Comparison of ENCODE assay signal across 8 cellular contexts in genomic region chr9:93159601-93160418, GRCh38. TPM values are rescaled to one million over a fixed set of nuclear protein-coding genes. Genes with fewer than 3 reads are reported as not detected.
DNase-seq lines count a peak whose midpoint lies in the region; ATAC-seq and TF ChIP-seq lines count a peak whose summit lies in the region.

No MANE protein-coding gene starts in this region.

- H3K27me3 Mint-ChIP-seq in activated naive CD8-positive, alpha-beta T cell treated with anti-CD3 and anti-CD28 coated beads for 36 hours: no peaks in the 10 kb centered on the region

- no peaks in the 10 kb centered on the region for H3K36me3 Mint-ChIP-seq in activated naive CD8-positive, alpha-beta T cell treated with anti-CD3 and anti-CD28 coated beads for 36 hours

- H2AFZ ChIP-seq in Loucy (ENCODE audit: low read length) (no peak overlapping the region), SU-DHL-6 (ENCODE audit: low read depth, low read length, severe bottlenecking) (no peak overlapping the region)

- intact Hi-C loops in Right ventricle myocardium superior (cut with DNase I): loop anchor here (5.0 kb wide), 1 partner anchor 142 kb away; no protein-coding TSS in a partner anchor
- intact Hi-C loops in prostate gland (cut with DNase I): loop anchor here (2.0 to 10.0 kb wide), 3 partner anchors 145 to 405 kb away; no protein-coding TSS in a partner anchor
- intact Hi-C loops in vagina (cut with DNase I): loop anchor here (2.0 kb wide), 1 partner anchor 147 kb away; no protein-coding TSS in a partner anchor

- H3K27ac Mint-ChIP-seq in activated naive CD8-positive, alpha-beta T cell treated with anti-CD3 and anti-CD28 coated beads for 36 hours: no peak overlapping the region

- TF ChIP-seq CTCF in Loucy (conservative IDR thresholded peaks at IDR 0.05; ENCODE audit: low read length): peak; percentile 98
- TF ChIP-seq CTCF in SU-DHL-6 (IDR thresholded peaks at IDR 0.05; ENCODE audit: insufficient read depth, low read length, poor library complexity, severe bottlenecking): peak; percentile 93
- TF ChIP-seq CTCF in prostate gland (IDR thresholded peaks at IDR 0.05): peak; percentile 87 to 99 (median 94)
- TF ChIP-seq CTCF in vagina (IDR thresholded peaks at IDR 0.05): peak; percentile 91 to 97 (median 95)

- peaks cover 10% of the 10 kb centered on the region for H3K4me1 Mint-ChIP-seq in activated naive CD8-positive, alpha-beta T cell treated with anti-CD3 and anti-CD28 coated beads for 36 hours

- H3K9me3 Mint-ChIP-seq in activated naive CD8-positive, alpha-beta T cell treated with anti-CD3 and anti-CD28 coated beads for 36 hours: no peaks in the 10 kb centered on the region

- no peaks in the 10 kb centered on the region for H4K20me1 ChIP-seq in Loucy (ENCODE audit: insufficient read depth, low read length, poor library complexity, severe bottlenecking)
- no peaks in the 10 kb centered on the region for H4K20me1 ChIP-seq in SU-DHL-6 (ENCODE audit: low read depth, low read length)

- H3K36me3 ChIP-seq in Loucy (ENCODE audit: insufficient read depth, low read length) (no peaks in the 10 kb centered on the region), SU-DHL-6 (ENCODE audit: low read length) (no peaks in the 10 kb centered on the region), prostate gland (no peaks in the 10 kb centered on the region), vagina (no peaks in the 10 kb centered on the region)

- no peak overlapping the region for H3K4me3 Mint-ChIP-seq in activated naive CD8-positive, alpha-beta T cell treated with anti-CD3 and anti-CD28 coated beads for 36 hours

- H3K4me2 ChIP-seq in Loucy (ENCODE audit: low read depth, low read length, poor library complexity, severe bottlenecking) (no peak overlapping the region), SU-DHL-6 (ENCODE audit: low read depth, low read length, poor library complexity, severe bottlenecking) (no peak overlapping the region)

- H3K4me1 ChIP-seq in Loucy (ENCODE audit: insufficient read depth, low read length, poor library complexity, severe bottlenecking) (no peaks in the 10 kb centered on the region), prostate gland (replicated peaks) (no peaks in the 10 kb centered on the region), vagina (peaks cover 6% of the 10 kb centered on the region)

- H3K4me3 ChIP-seq in Loucy (ENCODE audit: low read length, poor library complexity, severe bottlenecking): no peak overlapping the region
- H3K4me3 ChIP-seq in SU-DHL-6 (ENCODE audit: insufficient read depth, low read length, poor library complexity, severe bottlenecking): no peak overlapping the region
- H3K4me3 ChIP-seq in prostate gland: no peak overlapping the region
- H3K4me3 ChIP-seq in vagina: no peak overlapping the region

- no peaks in the 10 kb centered on the region for H3F3A ChIP-seq in Loucy (ENCODE audit: low read depth)
- H3F3A ChIP-seq in SU-DHL-6 (ENCODE audit: insufficient read depth): no peaks in the 10 kb centered on the region

- H3K27me3 ChIP-seq in Loucy (ENCODE audit: insufficient read depth, low read length, poor library complexity, severe bottlenecking) (no peaks in the 10 kb centered on the region), SU-DHL-6 (ENCODE audit: low read length) (no peaks in the 10 kb centered on the region), prostate gland (replicated peaks; ENCODE audit: insufficient read depth) (no peaks in the 10 kb centered on the region), vagina (no peaks in the 10 kb centered on the region)

- ATAC-seq in GM21825 (IDR thresholded peaks at IDR 0.05; ENCODE audit: unreplicated experiment) (peak; percentile 88), Right ventricle myocardium superior (ENCODE audit: poor library complexity) (peak; percentile 95)

- H3K9me2 ChIP-seq in Loucy (replicated peaks; ENCODE audit: low read depth, low read length): no peaks in the 10 kb centered on the region
- H3K9me2 ChIP-seq in SU-DHL-6 (replicated peaks; ENCODE audit: insufficient read depth, low read length): no peaks in the 10 kb centered on the region

- H3K79me2 ChIP-seq in Loucy (ENCODE audit: insufficient read depth, low read length) (no peaks in the 10 kb centered on the region), SU-DHL-6 (ENCODE audit: insufficient read depth, low read length) (no peaks in the 10 kb centered on the region)

- H3K9me3 ChIP-seq in Loucy (ENCODE audit: insufficient read depth, low read depth, low read length) (no peaks in the 10 kb centered on the region), SU-DHL-6 (ENCODE audit: insufficient read depth, low read length) (no peaks in the 10 kb centered on the region), prostate gland (no peaks in the 10 kb centered on the region), vagina (no peaks in the 10 kb centered on the region)

- 7% methylated on average over 15 of the region's 15 CpGs for WGBS in prostate gland

- H3K9ac ChIP-seq in Loucy (ENCODE audit: low read depth, low read length, poor library complexity, severe bottlenecking) (no peak overlapping the region), SU-DHL-6 (ENCODE audit: low read length) (no peak overlapping the region)

- no peak overlapping the region for H3K27ac ChIP-seq in SU-DHL-6 (ENCODE audit: low read depth, low read length)
- H3K27ac ChIP-seq in prostate gland: no peak overlapping the region
- H3K27ac ChIP-seq in vagina: no peak overlapping the region

- DNase-seq in EH (ENCODE audit: low read depth): peak; percentile 77
- peak; percentile 75 for DNase-seq in activated naive CD8-positive, alpha-beta T cell treated with anti-CD3 and anti-CD28 coated beads for 36 hours
- peak; percentile 91 for DNase-seq in Right ventricle myocardium superior
- peak; percentile 81 for DNase-seq in prostate gland (ENCODE audit: low spot score)
- no peak for DNase-seq in vagina (ENCODE audit: extremely low spot score in 2 of 2)

- TF ChIP-seq POLR2A in prostate gland (IDR thresholded peaks at IDR 0.05) (no peak), vagina (IDR thresholded peaks at IDR 0.05) (no peak)

RNA-seq across cellular contexts. Expression of gene WNK2, which starts 24.1 kb away (rescaled TPM):
- under 1 TPM; 0.88 to 0.89 TPM for total RNA-seq in activated naive CD8-positive, alpha-beta T cell treated with anti-CD3 and anti-CD28 coated beads for 36 hours
- total RNA-seq in Right ventricle myocardium superior: 222 TPM
- 100 to 1,000 TPM in 1 of 2 donors, 10 to 100 TPM in 1; 77.9 to 136 TPM for total RNA-seq in prostate gland
- 24.8 TPM for total RNA-seq in vagina

RNA-seq across cellular contexts. Expression of gene NINJ1, which starts 25.8 kb away (rescaled TPM):
- 10 to 100 TPM; 74.9 to 77.8 TPM for total RNA-seq in activated naive CD8-positive, alpha-beta T cell treated with anti-CD3 and anti-CD28 coated beads for 36 hours
- total RNA-seq in Right ventricle myocardium superior (49.2 TPM), prostate gland (100 to 1,000 TPM; 139 to 183 TPM), vagina (78.6 TPM)

Comparison
In these comparisons a context has a peak if more than half of its experiments do, and no peak if none do; other contexts are left out.
1. DNase-seq: peak in EH (single experiment), activated naive CD8-positive, alpha-beta T cell treated with anti-CD3 and anti-CD28 coated beads for 36 hours (single experiment), Right ventricle myocardium superior (single experiment) and prostate gland (single experiment); none in vagina (0 of 2).
2. RNA of gene WNK2, which starts 24.1 kb away (total RNA-seq): 222 TPM in Right ventricle myocardium superior (single experiment), 77.9 to 136 TPM in prostate gland and 24.8 TPM in vagina (single experiment); 0.88 to 0.89 TPM in activated naive CD8-positive, alpha-beta T cell treated with anti-CD3 and anti-CD28 coated beads for 36 hours; every median in the first group is over 10 times any median in the second.
3. Peak in every context shown above with its lines, with median percentiles within 50 percentile points of each other: CTCF ChIP-seq.